ENCODE assay signal across 20 cellular contexts in the genomic region with DNA sequence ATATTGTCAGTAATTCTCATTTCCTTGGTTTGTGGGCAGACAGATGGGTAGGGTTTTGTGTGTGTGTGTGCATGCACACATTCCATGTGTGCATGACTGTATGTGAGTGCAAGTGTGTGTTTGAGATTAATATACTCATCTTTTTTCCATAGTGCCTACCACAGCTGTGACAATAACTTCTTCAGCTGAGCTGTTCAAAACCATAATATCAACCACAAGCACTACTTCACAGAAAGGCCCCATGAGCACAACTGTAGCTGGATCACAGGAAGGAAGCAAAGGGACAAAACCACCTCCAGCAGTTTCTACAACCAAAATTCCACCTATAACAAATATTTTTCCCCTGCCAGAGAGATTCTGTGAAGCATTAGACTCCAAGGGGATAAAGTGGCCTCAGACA.
"Had no signal": no experiment of that assay in that cellular context is flagged by ENCODE, and none has a peak within 500 bp of the region (broad histone marks: within the 10 kb centered on the region; RNA-seq: fewer than 3 reads in every experiment).

No MANE protein-coding gene starts in this region.

- H3K9me3 ChIP-seq: ascending aorta, left lung, right atrium auricular region, tibial nerve, uterus had no signal

- H3K4me1 Mint-ChIP-seq: activated CD8-positive, alpha-beta memory T cell treated with anti-CD3 and anti-CD28 coated beads, Interleukin-2, amount 10 ng/mL, durations not matched to agents 7 days and 5 days; activated naive CD4-positive, alpha-beta T cell treated with anti-CD3 and anti-CD28 coated beads, Interleukin-2, amount 10 ng/mL, durations not matched to agents 7 days and 5 days; natural killer cell had no signal

- H3K4me3 Mint-ChIP-seq: activated CD8-positive, alpha-beta memory T cell treated with anti-CD3 and anti-CD28 coated beads, Interleukin-2, amount 10 ng/mL, durations not matched to agents 7 days and 5 days; activated naive CD4-positive, alpha-beta T cell treated with anti-CD3 and anti-CD28 coated beads, Interleukin-2, amount 10 ng/mL, durations not matched to agents 7 days and 5 days; natural killer cell had no signal

- H3K27ac ChIP-seq: ascending aorta, left lung, right atrium auricular region, tibial nerve, uterus had no signal

- H3K36me3 Mint-ChIP-seq: activated CD8-positive, alpha-beta memory T cell treated with anti-CD3 and anti-CD28 coated beads, Interleukin-2, amount 10 ng/mL, durations not matched to agents 7 days and 5 days; activated naive CD4-positive, alpha-beta T cell treated with anti-CD3 and anti-CD28 coated beads, Interleukin-2, amount 10 ng/mL, durations not matched to agents 7 days and 5 days; natural killer cell had no signal

- H3K27me3 Mint-ChIP-seq: activated CD8-positive, alpha-beta memory T cell treated with anti-CD3 and anti-CD28 coated beads, Interleukin-2, amount 10 ng/mL, durations not matched to agents 7 days and 5 days; activated naive CD4-positive, alpha-beta T cell treated with anti-CD3 and anti-CD28 coated beads, Interleukin-2, amount 10 ng/mL, durations not matched to agents 7 days and 5 days; progenitor cell of endocrine pancreas had no signal

- H3K27ac Mint-ChIP-seq: activated CD8-positive, alpha-beta memory T cell treated with anti-CD3 and anti-CD28 coated beads, Interleukin-2, amount 10 ng/mL, durations not matched to agents 7 days and 5 days; activated naive CD4-positive, alpha-beta T cell treated with anti-CD3 and anti-CD28 coated beads, Interleukin-2, amount 10 ng/mL, durations not matched to agents 7 days and 5 days; activated T-helper 2 cell treated with anti-CD3 and anti-CD28 coated beads, Interferon-gamma antibody, Interleukin-2, Interleukin-4, amounts not matched to agents 10 μg/mL and 5 μg/mL and 100 μg/mL, durations not matched to agents 14 hours and 24 hours and 36 hours; natural killer cell; progenitor cell of endocrine pancreas had no signal

- H3K4me3 ChIP-seq: ascending aorta, left lung, right atrium auricular region, tibial nerve, uterus had no signal

- DNase-seq: activated CD4-positive, alpha-beta T cell treated with anti-CD3 and anti-CD28 coated beads for 1 hour; activated CD4-positive, alpha-beta T cell treated with anti-CD3 and anti-CD28 coated beads, Interleukin-2, amount 50 U/mL, for 4 hours; activated CD8-positive, alpha-beta memory T cell treated with anti-CD3 and anti-CD28 coated beads, Interleukin-2, amount 10 ng/mL, durations not matched to agents 7 days and 5 days; activated naive CD4-positive, alpha-beta T cell treated with anti-CD3 and anti-CD28 coated beads, Interleukin-2, amount 10 ng/mL, durations not matched to agents 7 days and 5 days; activated T-cell treated with anti-CD3 and anti-CD28 coated beads, Interleukin-2, amount 50 U/mL, for 1 hour; hypothalamus; kidney; left lung; natural killer cell; small intestine; stimulated activated CD4-positive, alpha-beta T cell treated with anti-CD3 and anti-CD28 coated beads, Interleukin-4, amount 100 ng/mL, for 24 hours; stimulated activated naive CD4-positive, alpha-beta T cell; T-helper 9 cell; uterus had no signal

- H3K4me1 ChIP-seq: left lung, uterus had no signal

- H3K27me3 ChIP-seq: ascending aorta, left lung, right atrium auricular region, tibial nerve, uterus had no signal

- ATAC-seq: activated CD8-positive, alpha-beta memory T cell treated with anti-CD3 and anti-CD28 coated beads, Interleukin-2, amount 10 ng/mL, durations not matched to agents 7 days and 5 days; esophagus mucosa; left lung; natural killer cell had no signal

- H3K36me3 ChIP-seq: left lung, right atrium auricular region, tibial nerve, uterus had no signal

- H3K9me3 Mint-ChIP-seq: activated naive CD4-positive, alpha-beta T cell treated with anti-CD3 and anti-CD28 coated beads, Interleukin-2, amount 10 ng/mL, durations not matched to agents 7 days and 5 days; activated T-helper 2 cell treated with anti-CD3 and anti-CD28 coated beads, Interferon-gamma antibody, Interleukin-2, Interleukin-4, amounts not matched to agents 10 μg/mL and 5 μg/mL and 100 μg/mL, durations not matched to agents 14 hours and 24 hours and 36 hours had no signal
